ENCODE assay signal across 24 cellular contexts in genomic region chr3:11733914-11734313, GRCh38.
"Had no signal": no experiment of that assay in that cellular context is flagged by ENCODE, and none has a peak within 500 bp of the region (broad histone marks: within the 10 kb centered on the region; RNA-seq: fewer than 3 reads in every experiment).

No MANE protein-coding gene starts in this region.

- H3K4me3 Mint-ChIP-seq: activated B cell treated with CpG ODN at 0.5 μM for 24 hours; activated CD4-positive, alpha-beta memory T cell treated with anti-CD3 and anti-CD28 coated beads for 36 hours; activated CD4-positive, alpha-beta T cell treated with anti-CD3 and anti-CD28 coated beads, Interleukin-2, amount 10 ng/mL, durations not matched to agents 7 days and 5 days; activated naive CD8-positive, alpha-beta T cell treated with anti-CD3 and anti-CD28 coated beads, Interleukin-2, amount 50 U/mL, for 24 hours; activated T-cell treated with anti-CD3 and anti-CD28 coated beads, Interleukin-2, amount 50 U/mL, for 4 hours; T-helper 1 cell treated with Interleukin-12 subunit alpha and Interleukin-12 subunit beta and Interleukin-4 antibody, amounts not matched to agents 30 μg/mL and 1 μg/mL, for 36 hours had no signal

- H3K4me3 ChIP-seq: ascending aorta, body of pancreas had no signal

- H3K27me3 ChIP-seq: ascending aorta, body of pancreas had no signal

- H3K27ac ChIP-seq: ascending aorta, body of pancreas had no signal

- H3K36me3 ChIP-seq: ascending aorta had no signal

- H3K27ac Mint-ChIP-seq: activated B cell treated with CpG ODN at 0.5 μM for 24 hours; activated CD4-positive, alpha-beta memory T cell treated with anti-CD3 and anti-CD28 coated beads for 36 hours; activated CD4-positive, alpha-beta T cell treated with anti-CD3 and anti-CD28 coated beads, Interleukin-2, amount 10 ng/mL, durations not matched to agents 7 days and 5 days; activated naive CD4-positive, alpha-beta T cell treated with anti-CD3 and anti-CD28 coated beads, Interleukin-2, amount 50 U/mL, for 72 hours; activated naive CD8-positive, alpha-beta T cell treated with anti-CD3 and anti-CD28 coated beads, Interleukin-2, amount 50 U/mL, for 24 hours; T-helper 1 cell treated with Interleukin-12 subunit alpha and Interleukin-12 subunit beta and Interleukin-4 antibody, amounts not matched to agents 30 μg/mL and 1 μg/mL, for 36 hours had no signal

- ATAC-seq: activated naive CD8-positive, alpha-beta T cell treated with anti-CD3 and anti-CD28 coated beads, Interleukin-2, amount 50 U/mL, for 24 hours; body of pancreas; PC-3 had no signal

- H3K4me1 Mint-ChIP-seq: activated B cell treated with CpG ODN at 0.5 μM for 24 hours; activated naive CD8-positive, alpha-beta T cell treated with anti-CD3 and anti-CD28 coated beads, Interleukin-2, amount 50 U/mL, for 24 hours had no signal

- H3K36me3 Mint-ChIP-seq: activated CD4-positive, alpha-beta memory T cell treated with anti-CD3 and anti-CD28 coated beads for 36 hours; activated naive CD4-positive, alpha-beta T cell treated with anti-CD3 and anti-CD28 coated beads, Interleukin-2, amount 50 U/mL, for 72 hours had no signal

- H3K9me3 ChIP-seq: ascending aorta, body of pancreas had no signal

- H3K9me3 Mint-ChIP-seq: activated B cell treated with CpG ODN at 0.5 μM for 24 hours; activated CD4-positive, alpha-beta memory T cell treated with anti-CD3 and anti-CD28 coated beads for 36 hours; activated CD4-positive, alpha-beta T cell treated with anti-CD3 and anti-CD28 coated beads, Interleukin-2, amount 10 ng/mL, durations not matched to agents 7 days and 5 days; activated naive CD4-positive, alpha-beta T cell treated with anti-CD3 and anti-CD28 coated beads, Interleukin-2, amount 50 U/mL, for 72 hours; activated naive CD8-positive, alpha-beta T cell treated with anti-CD3 and anti-CD28 coated beads, Interleukin-2, amount 50 U/mL, for 24 hours; activated T-cell treated with anti-CD3 and anti-CD28 coated beads, Interleukin-2, amount 50 U/mL, for 4 hours; T-helper 1 cell treated with Interleukin-12 subunit alpha and Interleukin-12 subunit beta and Interleukin-4 antibody, amounts not matched to agents 30 μg/mL and 1 μg/mL, for 36 hours had no signal

- H3K4me1 ChIP-seq: ascending aorta, body of pancreas had no signal

- DNase-seq: activated B cell treated with CpG ODN at 0.5 μM for 24 hours; activated CD4-positive, alpha-beta memory T cell treated with anti-CD3 and anti-CD28 coated beads for 36 hours; activated CD4-positive, alpha-beta T cell treated with anti-CD3 and anti-CD28 coated beads, Interleukin-2, amount 10 ng/mL, durations not matched to agents 7 days and 5 days; activated CD8-positive, alpha-beta memory T cell treated with anti-CD3 and anti-CD28 coated beads for 24 hours; activated effector memory CD4-positive, alpha-beta T cell treated with anti-CD3 and anti-CD28 coated beads, Interleukin-2, amount 50 U/mL, for 16 hours; activated naive CD4-positive, alpha-beta T cell treated with Interleukin-2 at 50 U/mL for 16 hours; activated naive CD8-positive, alpha-beta T cell treated with anti-CD3 and anti-CD28 coated beads, Interleukin-2, amount 50 U/mL, for 24 hours; activated T-cell treated with anti-CD3 and anti-CD28 coated beads, Interleukin-2, amount 50 U/mL, for 4 hours; amniotic stem cell; body of pancreas; central memory CD4-positive, alpha-beta T cell; Karpas-422; MM.1S; NCI-H1105; NCI-H1436; NCI-H187; NCI-H2081; NCI-H446; NCI-H524; PC-3; SHP77 had no signal
